ENCODE assay signal across 26 cellular contexts in genomic region chr4:169565606-169566351, GRCh38. TPM values are rescaled to one million over a fixed set of nuclear protein-coding genes. Genes with fewer than 3 reads are reported as not detected.
DNase-seq lines count a peak whose midpoint lies in the region; ATAC-seq, FAIRE-seq and TF ChIP-seq lines count a peak whose summit lies in the region.
"Had no signal": no experiment of that assay in that cellular context is flagged by ENCODE, and none has a peak within 500 bp of the region (broad histone marks: within the 10 kb centered on the region; RNA-seq: fewer than 3 reads in every experiment).

No MANE protein-coding gene starts in this region.

- H3K9me3 Mint-ChIP-seq in mesothelial cell of epicardium: no peaks in the 10 kb centered on the region
- H3K9me3 Mint-ChIP-seq in activated CD8-positive, alpha-beta memory T cell treated with anti-CD3 and anti-CD28 coated beads, Interleukin-2, amount 10 ng/mL, durations not matched to agents 7 days and 5 days (ENCODE audit: low read depth): no peaks in the 10 kb centered on the region
- H3K9me3 Mint-ChIP-seq: activated CD4-positive, alpha-beta T cell treated with anti-CD3 and anti-CD28 coated beads, Interleukin-2, amount 10 ng/mL, durations not matched to agents 7 days and 5 days; activated naive CD4-positive, alpha-beta T cell treated with anti-CD3 and anti-CD28 coated beads, Interleukin-2, amount 10 ng/mL, durations not matched to agents 7 days and 5 days; activated T-helper 1 cell treated with anti-CD3 and anti-CD28 coated beads, Interleukin-12 subunit alpha, Interleukin-12 subunit beta, Interleukin-2, Interleukin-4 antibody, amounts not matched to agents 30 ng/mL and 10 ng/mL and 1 ng/mL, durations not matched to agents 14 hours and 24 hours and 36 hours; dendritic cell treated with granulocyte-macrophage colony-stimulating factor and Interleukin-4, amounts not matched to agents 40 ng/mL and 50 ng/mL, for 4 days; natural killer cell; stimulated activated memory B cell treated with anti-CD40 and anti-IgM and Interleukin-4, amounts not matched to agents 10 μg/mL and 1 μg/mL and 100 μg/mL, for 72 hours; T-helper 2 cell treated with Interferon-gamma antibody and Interleukin-4, amounts not matched to agents 5 μg/mL and 100 μg/mL, for 36 hours had no signal

- H3K36me3 ChIP-seq in HCT116 (ENCODE audit: control insufficient read depth in 1 of 2, insufficient read depth in 2 of 2, low read length in 2 of 2): no peaks in the 10 kb centered on the region
- peaks cover 8% of the 10 kb centered on the region; the same call in 2 of the 3 replicates for H3K36me3 ChIP-seq in K562 (ENCODE audit: control insufficient read depth, insufficient read depth, low read length)
- H3K36me3 ChIP-seq: cardiac muscle cell, WERI-Rb-1 had no signal

- H3K9ac ChIP-seq in HCT116 (ENCODE audit: low read length) (no peak overlapping the region), K562 (ENCODE audit: insufficient read depth in 1 of 2, low read depth in 2 of 2, low read length in 2 of 2) (no peak overlapping the region)

- peaks cover 6% of the 10 kb centered on the region for H3K36me3 Mint-ChIP-seq in mesothelial cell of epicardium
- H3K36me3 Mint-ChIP-seq in activated CD8-positive, alpha-beta memory T cell treated with anti-CD3 and anti-CD28 coated beads, Interleukin-2, amount 10 ng/mL, durations not matched to agents 7 days and 5 days: peaks cover 3% of the 10 kb centered on the region
- H3K36me3 Mint-ChIP-seq: natural killer cell had no signal

- H3K4me3 Mint-ChIP-seq in mesothelial cell of epicardium: no peak overlapping the region
- no peak overlapping the region for H3K4me3 Mint-ChIP-seq in activated CD8-positive, alpha-beta memory T cell treated with anti-CD3 and anti-CD28 coated beads, Interleukin-2, amount 10 ng/mL, durations not matched to agents 7 days and 5 days
- H3K4me3 Mint-ChIP-seq: activated CD4-positive, alpha-beta T cell treated with anti-CD3 and anti-CD28 coated beads, Interleukin-2, amount 10 ng/mL, durations not matched to agents 7 days and 5 days; activated naive CD4-positive, alpha-beta T cell treated with anti-CD3 and anti-CD28 coated beads, Interleukin-2, amount 10 ng/mL, durations not matched to agents 7 days and 5 days; activated T-helper 1 cell treated with anti-CD3 and anti-CD28 coated beads, Interleukin-12 subunit alpha, Interleukin-12 subunit beta, Interleukin-2, Interleukin-4 antibody, amounts not matched to agents 30 ng/mL and 10 ng/mL and 1 ng/mL, durations not matched to agents 14 hours and 24 hours and 36 hours; dendritic cell treated with granulocyte-macrophage colony-stimulating factor and Interleukin-4, amounts not matched to agents 40 ng/mL and 50 ng/mL, for 4 days; stimulated activated memory B cell treated with anti-CD40 and anti-IgM and Interleukin-4, amounts not matched to agents 10 μg/mL and 1 μg/mL and 100 μg/mL, for 72 hours; T-helper 2 cell treated with Interferon-gamma antibody and Interleukin-4, amounts not matched to agents 5 μg/mL and 100 μg/mL, for 36 hours had no signal

- no peak for TF ChIP-seq EP300 in K562 (IDR thresholded peaks at IDR 0.05; ENCODE audit: low read length)

- H4K20me1 ChIP-seq in HCT116 (ENCODE audit: insufficient read depth): no peaks in the 10 kb centered on the region
- no peaks in the 10 kb centered on the region for H4K20me1 ChIP-seq in K562 (replicated peaks; ENCODE audit: control insufficient read depth, insufficient read depth, low read length)

- TF ChIP-seq CTCF in HCT116 (IDR thresholded peaks at IDR 0.05 in 2 of 3, conservative IDR thresholded peaks at IDR 0.05 in 1 of 3; ENCODE audit: borderline replicate concordance in 1 of 3, insufficient read depth in 1 of 3, low read depth in 2 of 3, low read length in 2 of 3) (no peak), K562 (IDR thresholded peaks at IDR 0.05 in 2 of 3, conservative IDR thresholded peaks at IDR 0.05 in 1 of 3; ENCODE audit: insufficient read depth in 2 of 3, low read depth in 1 of 3, low read length in 3 of 3) (no peak), mesothelial cell of epicardium (IDR thresholded peaks at IDR 0.05; ENCODE audit: unreplicated experiment) (no peak)

- in situ Hi-C loops in K562 (cut with MboI): no loop called here

- no peaks in the 10 kb centered on the region for H3K27me3 ChIP-seq in HCT116 (ENCODE audit: insufficient read depth, low read length)
- no peaks in the 10 kb centered on the region for H3K27me3 ChIP-seq in K562 (ENCODE audit: control insufficient read depth in 2 of 2, insufficient read depth in 2 of 2, low read length in 2 of 2)
- H3K27me3 ChIP-seq: cardiac muscle cell, spleen, testis had no signal

- H3K4me1 Mint-ChIP-seq in mesothelial cell of epicardium: peaks cover 5% of the 10 kb centered on the region
- H3K4me1 Mint-ChIP-seq in activated CD8-positive, alpha-beta memory T cell treated with anti-CD3 and anti-CD28 coated beads, Interleukin-2, amount 10 ng/mL, durations not matched to agents 7 days and 5 days: no peaks in the 10 kb centered on the region

- H3K4me3 ChIP-seq in HCT116 (replicated peaks in 1 of 2; ENCODE audit: low read depth in 1 of 2, low read length in 2 of 2) (no peak overlapping the region), K562 (no peak overlapping the region)
- H3K4me3 ChIP-seq: cardiac muscle cell, testis had no signal

- H3K9me2 ChIP-seq in HCT116 (ENCODE audit: insufficient read depth): no peaks in the 10 kb centered on the region

- CTCF ChIA-PET in HCT116 (lab: Charles Lee): interaction anchor here (0.8 to 1.5 kb wide), 10 partner anchors 11 to 556 kb away, joined by 3 to 11 read pairs (median 4); partner anchors contain the start of genes CBR4 and CLCN3
- CTCF ChIA-PET in K562 (lab: Yijun Ruan, JAX; ENCODE audit: low intra/inter-chr PET ratio): interaction anchor here (0.7 to 1.4 kb wide), 2 partner anchors 542 to 570 kb away, joined by 3 to 7 read pairs; no protein-coding TSS in a partner anchor
- CTCF ChIA-PET in activated CD8-positive, alpha-beta memory T cell treated with anti-CD3 and anti-CD28 coated beads, Interleukin-2, amount 10 ng/mL, durations not matched to agents 7 days and 5 days (lab: Charles Lee): interaction anchor here (0.7 to 1.6 kb wide), 6 partner anchors 10 to 643 kb away, joined by 3 to 8 read pairs (median 4); partner anchors contain the start of gene CBR4

- intact Hi-C loops in HCT116 (cut with micrococcal nuclease) (loop anchor here (1.0 to 2.0 kb wide), 2 partner anchors 541 to 642 kb away; no protein-coding TSS in a partner anchor), K562 (cut with micrococcal nuclease) (loop anchor here (1.0 to 10.0 kb wide), 3 partner anchors 198 to 642 kb away; no protein-coding TSS in a partner anchor)

- FAIRE-seq in K562 (lab: Jason Lieb, UNC): no peak
- FAIRE-seq: endothelial cell of umbilical vein, urothelium cell line had no signal

- no peak overlapping the region for H2AFZ ChIP-seq in HCT116 (ENCODE audit: low read depth, low read length, poor library complexity, severe bottlenecking)
- no peak overlapping the region for H2AFZ ChIP-seq in K562 (ENCODE audit: low read depth, low read length)

- ATAC-seq in GM18858 (IDR thresholded peaks at IDR 0.05; ENCODE audit: unreplicated experiment) (peak; percentile 17), HCT116 (0 out of 2 replicates have a peak, but pooled peaks have one; percentile 17), K562 (no peak), GM21447 (IDR thresholded peaks at IDR 0.05; ENCODE audit: unreplicated experiment) (no peak), HG03135 (IDR thresholded peaks at IDR 0.05; ENCODE audit: unreplicated experiment) (no peak)
- no peak for ATAC-seq in activated CD8-positive, alpha-beta memory T cell treated with anti-CD3 and anti-CD28 coated beads, Interleukin-2, amount 10 ng/mL, durations not matched to agents 7 days and 5 days

- H3K4me1 ChIP-seq in HCT116 (ENCODE audit: control insufficient read depth in 1 of 2, insufficient read depth in 2 of 2, low read length in 2 of 2): no peaks in the 10 kb centered on the region
- no peaks in the 10 kb centered on the region for H3K4me1 ChIP-seq in K562 (replicated peaks in 1 of 2; ENCODE audit: control insufficient read depth in 2 of 2, insufficient read depth in 2 of 2, low read length in 2 of 2)
- H3K4me1 ChIP-seq: testis had no signal

- H3K4me2 ChIP-seq in HCT116 (ENCODE audit: low read length) (no peak overlapping the region), K562 (ENCODE audit: insufficient read depth, low read length) (no peak overlapping the region)

- H3K27ac ChIP-seq in HCT116 (ENCODE audit: low read depth, low read length) (no peak overlapping the region), K562 (ENCODE audit: extremely low read depth, low read depth, low read length) (no peak overlapping the region)
- H3K27ac ChIP-seq: C4-2B, cardiac muscle cell, RWPE1, testis, WERI-Rb-1 had no signal

- POLR2A ChIA-PET in HCT116 (lab: Charles Lee) (no interaction called here), K562 (lab: Yijun Ruan, JAX) (no interaction called here)

- WGBS in K562 (ENCODE audit: insufficient coverage, low coverage, missing lambda C conversion rate): 65% methylated on average over 3 of the region's 3 CpGs

- no peaks in the 10 kb centered on the region for H3K79me2 ChIP-seq in HCT116 (ENCODE audit: insufficient read depth, low read length)
- no peaks in the 10 kb centered on the region for H3K79me2 ChIP-seq in K562 (ENCODE audit: control insufficient read depth, insufficient read depth, low read length)

- BruUV-seq in HCT116 (replicated peaks; lab: Mats Ljungman, UMichigan) (no TSS peak), K562 (replicated peaks; lab: Mats Ljungman, UMichigan) (no TSS peak)

- H3K27ac Mint-ChIP-seq in mesothelial cell of epicardium: peak overlapping the region; percentile 16
- no peak overlapping the region for H3K27ac Mint-ChIP-seq in activated CD8-positive, alpha-beta memory T cell treated with anti-CD3 and anti-CD28 coated beads, Interleukin-2, amount 10 ng/mL, durations not matched to agents 7 days and 5 days
- H3K27ac Mint-ChIP-seq: activated T-helper 1 cell treated with anti-CD3 and anti-CD28 coated beads, Interleukin-12 subunit alpha, Interleukin-12 subunit beta, Interleukin-2, Interleukin-4 antibody, amounts not matched to agents 30 ng/mL and 10 ng/mL and 1 ng/mL, durations not matched to agents 14 hours and 24 hours and 36 hours; dendritic cell treated with granulocyte-macrophage colony-stimulating factor and Interleukin-4, amounts not matched to agents 40 ng/mL and 50 ng/mL, for 4 days; stimulated activated memory B cell treated with anti-CD40 and anti-IgM and Interleukin-4, amounts not matched to agents 10 μg/mL and 1 μg/mL and 100 μg/mL, for 72 hours had no signal

- RAD21 ChIA-PET in HCT116 (lab: Charles Lee; ENCODE audit: low non-redundant PET in 1 of 2, low total read pairs in 2 of 2, uncharacterized antibody in 2 of 2, unreplicated experiment in 2 of 2): interaction anchor here in 1 of 2 experiments (0.6 kb wide), 1 partner anchor 384 kb away, joined by 3 read pairs; no protein-coding TSS in a partner anchor

- no peaks in the 10 kb centered on the region for H3K9me1 ChIP-seq in K562 (ENCODE audit: control insufficient read depth, insufficient read depth, low read length)

- no peak for DNase-seq in HCT116 (ENCODE audit: low read depth, low spot score)
- no peak for DNase-seq in K562 (ENCODE audit: extremely low read depth in 1 of 4, low spot score in 3 of 4)
- DNase-seq in mesothelial cell of epicardium (ENCODE audit: low spot score in 2 of 2, unreplicated experiment in 2 of 2): no peak
- no peak for DNase-seq in activated CD8-positive, alpha-beta memory T cell treated with anti-CD3 and anti-CD28 coated beads, Interleukin-2, amount 10 ng/mL, durations not matched to agents 7 days and 5 days
- DNase-seq: natural killer cell; NCI-H187 treated with DMSO at 0.1 percent for 48 hours; NCI-H226; NCI-H748 treated with DMSO at 0.1 percent for 48 hours; spleen; stimulated activated CD4-positive, alpha-beta T cell treated with anti-CD3 and anti-CD28 coated beads, Interleukin-4, amount 100 ng/mL, for 1 hour had no signal

- TF ChIP-seq POLR2A in HCT116 (IDR thresholded peaks at IDR 0.05; ENCODE audit: borderline replicate concordance, extremely low read depth, insufficient read depth, insufficient read length) (no peak), K562 (conservative IDR thresholded peaks at IDR 0.05) (no peak)

- H3K27me3 Mint-ChIP-seq in mesothelial cell of epicardium (ENCODE audit: low read depth): no peaks in the 10 kb centered on the region
- H3K27me3 Mint-ChIP-seq in activated CD8-positive, alpha-beta memory T cell treated with anti-CD3 and anti-CD28 coated beads, Interleukin-2, amount 10 ng/mL, durations not matched to agents 7 days and 5 days: no peaks in the 10 kb centered on the region
- H3K27me3 Mint-ChIP-seq: activated CD4-positive, alpha-beta T cell treated with anti-CD3 and anti-CD28 coated beads, Interleukin-2, amount 10 ng/mL, durations not matched to agents 7 days and 5 days; activated naive CD4-positive, alpha-beta T cell treated with anti-CD3 and anti-CD28 coated beads, Interleukin-2, amount 10 ng/mL, durations not matched to agents 7 days and 5 days; dendritic cell treated with granulocyte-macrophage colony-stimulating factor and Interleukin-4, amounts not matched to agents 40 ng/mL and 50 ng/mL, for 4 days; stimulated activated memory B cell treated with anti-CD40 and anti-IgM and Interleukin-4, amounts not matched to agents 10 μg/mL and 1 μg/mL and 100 μg/mL, for 72 hours had no signal

- TF ChIP-seq RAD21 in HCT116 (IDR thresholded peaks at IDR 0.05; ENCODE audit: low read depth): no peak
- TF ChIP-seq RAD21 in K562 (CRISPR knock-in tag; conservative IDR thresholded peaks at IDR 0.05 in 1 of 2, IDR thresholded peaks at IDR 0.05 in 1 of 2): no peak

- H3K9me3 ChIP-seq in HCT116 (ENCODE audit: control insufficient read depth in 1 of 2, insufficient read depth in 1 of 2, low read depth in 1 of 2, low read length in 2 of 2) (no peaks in the 10 kb centered on the region), K562 (replicated peaks; ENCODE audit: control insufficient read depth, insufficient read depth, low read depth, low read length) (no peaks in the 10 kb centered on the region)
- H3K9me3 ChIP-seq: spleen, testis had no signal

RNA-seq across cellular contexts. Expression of gene NEK1, which starts 46.6 kb away (rescaled TPM):
- total RNA-seq in HCT116 (2021; ENCODE audit: unreplicated experiment) (13.3 TPM), K562 (2014; rRNA removed) (7.1 and 8.3 TPM in 2 replicates), K562 (2014; rRNA removed; fragmentation: Illumina TruSeq; extraction: Trizol) (10.7 and 11.9 TPM in 2 replicates), K562 (2015; rRNA removed; fragmentation: Illumina TruSeq; extraction: Trizol) (9.2 and 10.3 TPM in 2 replicates), K562 (2021) (15.7 and 18.2 TPM in 2 replicates), mesothelial cell of epicardium (19.0 to 21.3 TPM (median 20.3 TPM) in 3 replicates)
- 3.3 and 4.3 TPM in 2 replicates for polyA plus RNA-seq in HCT116 (2012)
- total RNA-seq in K562 (2011; cell fraction: chromatin; rRNA removed; ENCODE audit: low replicate concordance): 29.0 and 61.5 TPM in 2 replicates
- total RNA-seq in K562 (2011; cell fraction: nucleolus; rRNA removed): 20.3 and 30.8 TPM in 2 replicates
- 35.7 and 51.3 TPM in 2 replicates for total RNA-seq in K562 (2011; cell fraction: nucleoplasm; rRNA removed)
- polyA plus RNA-seq in K562 (2011; rRNA removed) (12.0 and 12.7 TPM in 2 replicates), K562 (2014; fragmentation: Illumina TruSeq; extraction: Trizol) (13.5 and 15.2 TPM in 2 replicates), K562 (2014; fragmentation: Nextera tagmentation; extraction: Ambion mirVana) (1 to 10 TPM; 6.2 to 9.0 TPM), K562 (2014; rRNA removed) (9.8 and 11.2 TPM in 2 replicates)
- polyA plus RNA-seq in K562 (2011; cell fraction: cytosol; rRNA removed): 3.3 and 5.6 TPM in 2 replicates
- polyA plus RNA-seq in K562 (2011; cell fraction: nucleus; rRNA removed): 10.7 and 12.7 TPM in 2 replicates
- 8.9 and 13.0 TPM in 2 replicates for polyA plus RNA-seq in K562 (2012)
- 21.3 and 22.2 TPM in 2 replicates for polyA minus RNA-seq in K562 (2011; rRNA and poly(A)+ RNA removed)
- 4.9 and 10.8 TPM in 2 replicates for polyA minus RNA-seq in K562 (2011; cell fraction: cytosol; rRNA and poly(A)+ RNA removed)
- 27.1 and 36.1 TPM in 2 replicates for polyA minus RNA-seq in K562 (2011; cell fraction: nucleus; rRNA and poly(A)+ RNA removed)
- 10 to 100 TPM; 12.9 to 21.6 TPM for total RNA-seq in activated CD8-positive, alpha-beta memory T cell treated with anti-CD3 and anti-CD28 coated beads, Interleukin-2, amount 10 ng/mL, durations not matched to agents 7 days and 5 days

RNA-seq across cellular contexts. Expression of gene CLCN3, which starts 54.6 kb away (rescaled TPM):
- total RNA-seq in HCT116 (2021; ENCODE audit: unreplicated experiment) (60.4 TPM), K562 (2014; rRNA removed) (28.0 and 28.4 TPM in 2 replicates), K562 (2014; rRNA removed; fragmentation: Illumina TruSeq; extraction: Trizol) (48.1 and 60.1 TPM in 2 replicates), K562 (2015; rRNA removed; fragmentation: Illumina TruSeq; extraction: Trizol) (38.2 and 38.5 TPM in 2 replicates), K562 (2021) (44.8 and 46.3 TPM in 2 replicates), mesothelial cell of epicardium (57.4 to 59.4 TPM (median 58.3 TPM) in 3 replicates)
- polyA plus RNA-seq in HCT116 (2012): 37.7 and 38.0 TPM in 2 replicates
- total RNA-seq in K562 (2011; cell fraction: chromatin; rRNA removed; ENCODE audit: low replicate concordance): 50.5 and 176 TPM in 2 replicates
- total RNA-seq in K562 (2011; cell fraction: nucleolus; rRNA removed): 36.2 and 41.2 TPM in 2 replicates
- 79.1 and 117 TPM in 2 replicates for total RNA-seq in K562 (2011; cell fraction: nucleoplasm; rRNA removed)
- polyA plus RNA-seq in K562 (2011; rRNA removed) (46.9 and 60.6 TPM in 2 replicates), K562 (2014; fragmentation: Illumina TruSeq; extraction: Trizol) (35.1 and 43.6 TPM in 2 replicates), K562 (2014; fragmentation: Nextera tagmentation; extraction: Ambion mirVana) (10 to 100 TPM; 12.7 to 22.8 TPM), K562 (2014; rRNA removed) (30.8 and 35.5 TPM in 2 replicates)
- polyA plus RNA-seq in K562 (2011; cell fraction: cytosol; rRNA removed): 18.1 and 24.5 TPM in 2 replicates
- polyA plus RNA-seq in K562 (2011; cell fraction: nucleus; rRNA removed): 15.1 and 21.3 TPM in 2 replicates
- 28.2 and 30.6 TPM in 2 replicates for polyA plus RNA-seq in K562 (2012)
- polyA minus RNA-seq in K562 (2011; rRNA and poly(A)+ RNA removed): 169 and 177 TPM in 2 replicates
- 28.0 and 38.7 TPM in 2 replicates for polyA minus RNA-seq in K562 (2011; cell fraction: cytosol; rRNA and poly(A)+ RNA removed)
- polyA minus RNA-seq in K562 (2011; cell fraction: nucleus; rRNA and poly(A)+ RNA removed): 23.8 and 47.7 TPM in 2 replicates
- 10 to 100 TPM; 21.5 to 22.8 TPM for total RNA-seq in activated CD8-positive, alpha-beta memory T cell treated with anti-CD3 and anti-CD28 coated beads, Interleukin-2, amount 10 ng/mL, durations not matched to agents 7 days and 5 days

Comparison
In these comparisons a context has a peak if more than half of its experiments do, and no peak if none do; other contexts are left out.
1. ATAC-seq: peak in GM18858 (single experiment) and HCT116 (single experiment); none in K562 (single experiment), activated CD8-positive, alpha-beta memory T cell treated with anti-CD3 and anti-CD28 coated beads, Interleukin-2, amount 10 ng/mL, durations not matched to agents 7 days and 5 days (single experiment), GM21447 (single experiment) and HG03135 (single experiment).